ENCODE assay signal across 16 cellular contexts in the genomic region with DNA sequence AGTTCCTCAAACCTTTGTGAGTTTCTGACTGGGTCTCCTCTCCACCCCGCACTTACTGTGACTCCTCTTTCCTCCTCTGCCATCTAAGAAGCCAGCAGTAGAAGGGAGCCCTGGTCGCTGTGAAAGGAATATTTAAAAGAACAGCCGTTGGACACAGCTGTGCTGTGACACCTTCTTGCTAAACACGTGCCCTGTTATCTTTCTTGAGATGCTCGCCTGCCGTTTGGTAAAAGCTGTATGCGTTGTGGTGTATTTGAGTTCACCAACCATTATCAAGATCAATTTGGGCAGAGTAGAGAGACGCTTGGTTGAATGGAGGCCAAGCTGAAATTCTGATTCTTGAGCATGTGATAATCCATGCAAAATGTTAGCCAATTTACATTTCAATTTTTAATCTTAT. TPM values are rescaled to one million over a fixed set of nuclear protein-coding genes. Genes with fewer than 3 reads are reported as not detected.
DNase-seq lines count a peak whose midpoint lies in the region; ATAC-seq and TF ChIP-seq lines count a peak whose summit lies in the region.
"Had no signal": no experiment of that assay in that cellular context is flagged by ENCODE, and none has a peak within 500 bp of the region (broad histone marks: within the 10 kb centered on the region; RNA-seq: fewer than 3 reads in every experiment).

No MANE protein-coding gene starts in this region.

- in situ Hi-C loops in transverse colon (cut with MboI; ENCODE audit: low pct_ligation_motif_present in 1 of 4, low pct_unique_long_range_greater_than_20kb in 1 of 4, low sequenced_read_pairs in 3 of 4), result loop anchor here in 2 of 4 donors (25.0 kb wide), 2 partner anchors 156 to 356 kb away; a partner anchor contains a TSS

- ATAC-seq in GM19023 (IDR thresholded peaks at IDR 0.05; ENCODE audit: unreplicated experiment), result no peak
- ATAC-seq: Panc1, SK-N-SH treated with all-trans-retinoic acid at 6 μM for 48 hours had no signal

- TF ChIP-seq POLR2A in transverse colon (IDR thresholded peaks at IDR 0.05), result no peak

- H3K27ac ChIP-seq in transverse colon, result no peak overlapping the region

- no peaks in the 10 kb centered on the region for H3K9me3 Mint-ChIP-seq in activated naive CD4-positive, alpha-beta T cell treated with anti-CD3 and anti-CD28 coated beads, Interleukin-2, amount 50 U/mL, for 24 hours
- H3K9me3 Mint-ChIP-seq in glutamatergic neuron (ENCODE audit: unreplicated experiment), result peaks cover 8% of the 10 kb centered on the region

- no peak for TF ChIP-seq CTCF in glutamatergic neuron (IDR thresholded peaks at IDR 0.05; ENCODE audit: partially characterized antibody, unreplicated experiment)
- no peak for TF ChIP-seq CTCF in transverse colon (IDR thresholded peaks at IDR 0.05)

- H3K4me1 ChIP-seq in transverse colon, result peaks cover 15 to 23% (median 19%) of the 10 kb centered on the region in 4 donors

- intact Hi-C loops in transverse colon (cut with DNase I; ENCODE audit: low total_unique reads), result no loop called here

- peaks cover 0 to 3% (median 0%) of the 10 kb centered on the region in 4 donors for H3K36me3 ChIP-seq in transverse colon

- no peaks in the 10 kb centered on the region for H3K27me3 ChIP-seq in transverse colon

- H3K27me3 Mint-ChIP-seq in activated naive CD4-positive, alpha-beta T cell treated with anti-CD3 and anti-CD28 coated beads, Interleukin-2, amount 50 U/mL, for 24 hours, result no peaks in the 10 kb centered on the region
- H3K27me3 Mint-ChIP-seq in glutamatergic neuron (ENCODE audit: unreplicated experiment), result peaks cover 2% of the 10 kb centered on the region
- H3K27me3 Mint-ChIP-seq: B cell had no signal

- DNase-seq in activated naive CD4-positive, alpha-beta T cell (lab: John Stamatoyannopoulos, UW), result no peak
- peak; percentile 71 for DNase-seq in OCI-M1 (lab: John Stamatoyannopoulos, UW)
- DNase-seq in glutamatergic neuron, result no peak
- no peak for DNase-seq in activated CD4-positive, alpha-beta T cell treated with anti-CD3 and anti-CD28 coated beads, Interleukin-2, amount 50 U/mL, for 4 hours
- DNase-seq in transverse colon, result no peak
- DNase-seq: GF-D8, MM.1S, NCI-H1048, NCI-H1436, NCI-H187 treated with DMSO at 0.1 percent for 48 hours, NCI-H2107 had no signal

- no peak overlapping the region for H3K4me3 Mint-ChIP-seq in activated naive CD4-positive, alpha-beta T cell treated with anti-CD3 and anti-CD28 coated beads, Interleukin-2, amount 50 U/mL, for 24 hours
- H3K4me3 Mint-ChIP-seq in glutamatergic neuron (ENCODE audit: unreplicated experiment), result peak overlapping the region; percentile 7

- peaks cover 2% of the 10 kb centered on the region for H3K36me3 Mint-ChIP-seq in activated naive CD4-positive, alpha-beta T cell treated with anti-CD3 and anti-CD28 coated beads, Interleukin-2, amount 50 U/mL, for 24 hours
- H3K36me3 Mint-ChIP-seq in glutamatergic neuron (ENCODE audit: unreplicated experiment), result no peaks in the 10 kb centered on the region

- peak overlapping the region; percentile 46 for H3K27ac Mint-ChIP-seq in activated naive CD4-positive, alpha-beta T cell treated with anti-CD3 and anti-CD28 coated beads, Interleukin-2, amount 50 U/mL, for 24 hours
- H3K27ac Mint-ChIP-seq in glutamatergic neuron (ENCODE audit: unreplicated experiment), result peak overlapping the region; percentile 1
- H3K27ac Mint-ChIP-seq: B cell had no signal

- TF ChIP-seq EP300 in transverse colon (IDR thresholded peaks at IDR 0.05; ENCODE audit: low read depth), result no peak

- no peaks in the 10 kb centered on the region for H3K9me3 ChIP-seq in transverse colon

- 88 to 90% methylated on average over 8 of the region's 8 CpGs for WGBS in transverse colon (ENCODE audit: low coverage in 1 of 2), 2 donors

- H3K4me1 Mint-ChIP-seq in activated naive CD4-positive, alpha-beta T cell treated with anti-CD3 and anti-CD28 coated beads, Interleukin-2, amount 50 U/mL, for 24 hours, result peaks cover 35% of the 10 kb centered on the region
- H3K4me1 Mint-ChIP-seq in glutamatergic neuron (ENCODE audit: low read depth, unreplicated experiment), result peaks cover 19% of the 10 kb centered on the region

- H3K4me3 ChIP-seq in transverse colon, result no peak overlapping the region

RNA-seq across cellular contexts. Expression of a gene that starts 3.8 kb away (rescaled TPM):
- total RNA-seq in glutamatergic neuron (ENCODE audit: unreplicated experiment) (8.2 TPM), transverse colon (10 to 100 TPM in 2 of 4 donors, 1 to 10 TPM in 2; 7.0 to 39.6 (median 9.4) TPM)

RNA-seq across cellular contexts. Expression of a gene that starts 4.0 kb away (rescaled TPM):
- 34.7 TPM for total RNA-seq in glutamatergic neuron (ENCODE audit: unreplicated experiment)
- total RNA-seq in transverse colon, result 10 to 100 TPM; 17.3 to 65.1 (median 24.7) TPM

RNA-seq across cellular contexts. Expression of a gene that starts 44.8 kb away (rescaled TPM):
- total RNA-seq in glutamatergic neuron (ENCODE audit: unreplicated experiment) (37.1 TPM), transverse colon (10 to 100 TPM; 27.9 to 90.6 (median 33.3) TPM)
